In genomic region chr11:1827095-1827797, GRCh38 we compare ENCODE assay signal across 8 cellular contexts. TPM values are rescaled to one million over a fixed set of nuclear protein-coding genes. Genes with fewer than 3 reads are reported as not detected.
DNase-seq lines count a peak whose midpoint lies in the region; ATAC-seq and TF ChIP-seq lines count a peak whose summit lies in the region.

No MANE protein-coding gene starts in this region.

- TF ChIP-seq CTCF in epithelial cell of esophagus (IDR thresholded peaks at IDR 0.05; ENCODE audit: insufficient read depth, low read depth, low read length, missing control alignments) (no peak), osteocyte (IDR thresholded peaks at IDR 0.05) (no peak)

- H3K9me3 Mint-ChIP-seq in osteocyte (ENCODE audit: unreplicated experiment), result no peaks in the 10 kb centered on the region
- H3K9me3 Mint-ChIP-seq in activated naive CD4-positive, alpha-beta T cell treated with anti-CD3 and anti-CD28 coated beads, Interleukin-2, amount 10 ng/mL, durations not matched to agents 7 days and 5 days, result no peaks in the 10 kb centered on the region

- H3K4me3 ChIP-seq in epithelial cell of esophagus (ENCODE audit: low read length), result no peak overlapping the region

- H3K4me3 Mint-ChIP-seq in osteocyte (ENCODE audit: unreplicated experiment), result peak overlapping the region; percentile 30
- no peak overlapping the region for H3K4me3 Mint-ChIP-seq in activated naive CD4-positive, alpha-beta T cell treated with anti-CD3 and anti-CD28 coated beads, Interleukin-2, amount 10 ng/mL, durations not matched to agents 7 days and 5 days

- ATAC-seq in GM19035 (IDR thresholded peaks at IDR 0.05; ENCODE audit: unreplicated experiment) (no peak), GM19395 (IDR thresholded peaks at IDR 0.05; ENCODE audit: unreplicated experiment) (no peak)

- no peaks in the 10 kb centered on the region for H3K36me3 Mint-ChIP-seq in osteocyte (ENCODE audit: unreplicated experiment)
- no peaks in the 10 kb centered on the region for H3K36me3 Mint-ChIP-seq in activated naive CD4-positive, alpha-beta T cell treated with anti-CD3 and anti-CD28 coated beads, Interleukin-2, amount 10 ng/mL, durations not matched to agents 7 days and 5 days

- CTCF ChIA-PET in activated naive CD4-positive, alpha-beta T cell treated with anti-CD3 and anti-CD28 coated beads, Interleukin-2, amount 10 ng/mL, durations not matched to agents 7 days and 5 days (lab: Charles Lee), result interaction anchor here (0.8 to 10.0 kb wide), 3 partner anchors 13 to 174 kb away, joined by 3 to 341 read pairs (median 4); no protein-coding TSS in a partner anchor

- peak overlapping the region; percentile 97 for H3K27ac Mint-ChIP-seq in osteocyte (ENCODE audit: unreplicated experiment)
- H3K27ac Mint-ChIP-seq in activated naive CD4-positive, alpha-beta T cell treated with anti-CD3 and anti-CD28 coated beads, Interleukin-2, amount 10 ng/mL, durations not matched to agents 7 days and 5 days, result no peak overlapping the region

- H3K27me3 Mint-ChIP-seq in osteocyte (ENCODE audit: unreplicated experiment), result no peaks in the 10 kb centered on the region
- peaks cover 46% of the 10 kb centered on the region for H3K27me3 Mint-ChIP-seq in activated naive CD4-positive, alpha-beta T cell treated with anti-CD3 and anti-CD28 coated beads, Interleukin-2, amount 10 ng/mL, durations not matched to agents 7 days and 5 days

- peak; percentile 77 for DNase-seq in DMS153 (lab: John Stamatoyannopoulos, UW)
- peak; percentile 50 to 88 for DNase-seq in NCI-H526 (lab: John Stamatoyannopoulos, UW)
- peak; percentile 73 for DNase-seq in epithelial cell of esophagus (ENCODE audit: low read depth)
- peak; percentile 95 for DNase-seq in osteocyte (ENCODE audit: extremely low spot score, unreplicated experiment)
- DNase-seq in stimulated activated naive CD4-positive, alpha-beta T cell (lab: John Stamatoyannopoulos, UW), result no peak
- DNase-seq in activated naive CD4-positive, alpha-beta T cell treated with anti-CD3 and anti-CD28 coated beads, Interleukin-2, amount 10 ng/mL, durations not matched to agents 7 days and 5 days, result no peak

- H3K4me1 Mint-ChIP-seq in osteocyte (ENCODE audit: unreplicated experiment), result peaks cover 68% of the 10 kb centered on the region
- no peaks in the 10 kb centered on the region for H3K4me1 Mint-ChIP-seq in activated naive CD4-positive, alpha-beta T cell treated with anti-CD3 and anti-CD28 coated beads, Interleukin-2, amount 10 ng/mL, durations not matched to agents 7 days and 5 days

RNA-seq across cellular contexts. Expression of gene SYT8, which starts 7.5 kb away (rescaled TPM):
- 5.0 and 6.2 TPM in 2 replicates for total RNA-seq in osteocyte

RNA-seq across cellular contexts. Expression of gene TNNI2, which starts 11.5 kb away (rescaled TPM):
- total RNA-seq in osteocyte, result 1.0 and 1.1 TPM in 2 replicates

RNA-seq across cellular contexts. Expression of gene LSP1, which starts 25.6 kb away (rescaled TPM):
- total RNA-seq in osteocyte, result 26.9 and 29.5 TPM in 2 replicates

Comparison
In these comparisons a context has a peak if more than half of its experiments do, and no peak if none do; other contexts are left out.
1. DNase-seq: peak in DMS153 (single experiment), NCI-H526 (2 of 2), epithelial cell of esophagus (single experiment) and osteocyte (single experiment); none in stimulated activated naive CD4-positive, alpha-beta T cell (0 of 6) and activated naive CD4-positive, alpha-beta T cell treated with anti-CD3 and anti-CD28 coated beads, Interleukin-2, amount 10 ng/mL, durations not matched to agents 7 days and 5 days (single experiment).